In the genomic region with DNA sequence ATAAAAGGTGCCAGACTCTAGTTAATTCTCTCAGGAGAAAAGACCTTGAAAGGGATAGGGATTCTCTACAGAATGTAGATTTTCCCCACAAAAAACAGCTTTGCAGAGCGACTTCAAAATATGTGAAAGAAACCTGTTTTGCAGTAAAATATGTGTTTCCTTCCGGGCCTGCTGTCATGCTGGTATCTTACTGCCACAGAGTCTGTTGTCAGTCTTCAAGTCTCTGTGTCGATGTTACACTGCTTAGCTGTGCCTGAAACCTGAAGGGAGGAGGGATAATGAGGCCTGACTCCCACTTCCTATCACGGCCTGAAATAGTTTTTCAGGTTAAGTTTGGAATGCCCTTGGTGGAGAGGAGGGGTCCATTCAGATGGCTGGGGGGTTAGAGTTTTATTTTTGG, we compare ENCODE assay signal across 1 cellular context.
TF ChIP-seq lines count a peak whose summit lies in the region.

No MANE protein-coding gene starts in this region.

TF ChIP-seq in IMR-90, 13 proteins besides CTCF, POLR2A, EP300 and RAD21:
- TF ChIP-seq USF2 (IDR thresholded peaks at IDR 0.05; ENCODE audit: low read depth, low read length) = no peak
- no peak for TF ChIP-seq CEBPB (IDR thresholded peaks at IDR 0.05; ENCODE audit: low read depth, low read length)
- no peak for TF ChIP-seq RFX5 (IDR thresholded peaks at IDR 0.05; ENCODE audit: low read depth, low read length)
- TF ChIP-seq MAFK (IDR thresholded peaks at IDR 0.05; ENCODE audit: low read depth, low read length) = no peak
- TF ChIP-seq MXI1 (IDR thresholded peaks at IDR 0.05; ENCODE audit: borderline replicate concordance, low read depth, low read length) = no peak
- TF ChIP-seq MAZ (IDR thresholded peaks at IDR 0.05; ENCODE audit: borderline replicate concordance, low read depth, low read length) = no peak
- TF ChIP-seq FOS (IDR thresholded peaks at IDR 0.05; ENCODE audit: low read depth, low read length) = no peak
TF ChIP-seq in IMR-90: peak in this region for 0.
